ENCODE assay signal across 13 cellular contexts in genomic region chr19:34269081-34269480, GRCh38. TPM values are rescaled to one million over a fixed set of nuclear protein-coding genes. Genes with fewer than 3 reads are reported as not detected.
DNase-seq lines count a peak whose midpoint lies in the region; ATAC-seq, FAIRE-seq and TF ChIP-seq lines count a peak whose summit lies in the region.
"Had no signal": no experiment of that assay in that cellular context is flagged by ENCODE, and none has a peak within 500 bp of the region (broad histone marks: within the 10 kb centered on the region; RNA-seq: fewer than 3 reads in every experiment).

No MANE protein-coding gene starts in this region.

- H3K27ac ChIP-seq in CD8-positive, alpha-beta T cell (ENCODE audit: low read depth, low read length) = no peak overlapping the region
- H3K27ac ChIP-seq in RWPE1 (peak overlapping the region; percentile 78), sigmoid colon (peak overlapping the region in 3 of 4 donors; percentile 19 to 69 (median 47))

- no peak for ATAC-seq in CD8-positive, alpha-beta T cell

- CTCF ChIA-PET in CD8-positive, alpha-beta T cell (lab: Charles Lee) = interaction anchor here (0.6 to 1.3 kb wide), 7 partner anchors 11 to 159 kb away, joined by 3 to 6 read pairs (median 3); partner anchors contain the start of gene UBA2
- CTCF ChIA-PET in RWPE1 (lab: Yijun Ruan, JAX) = no interaction called here

- H3K4me1 ChIP-seq in CD8-positive, alpha-beta T cell (ENCODE audit: insufficient read depth, low read length) = peaks cover 63% of the 10 kb centered on the region
- peaks cover 0 to 35% (median 9%) of the 10 kb centered on the region in 4 donors for H3K4me1 ChIP-seq in sigmoid colon

- no peak for FAIRE-seq in urothelium cell line (lab: Jason Lieb, UNC)
- FAIRE-seq: astrocyte had no signal

- no peaks in the 10 kb centered on the region for H3K27me3 Mint-ChIP-seq in CD8-positive, alpha-beta T cell (ENCODE audit: low read depth)
- H3K27me3 Mint-ChIP-seq in endothelial cell (ENCODE audit: unreplicated experiment) = peaks cover 7% of the 10 kb centered on the region

- intact Hi-C loops in CD8-positive, alpha-beta T cell (cut with DNase I, micrococcal nuclease) = loop anchor here in 1 of 2 experiments (5.0 kb wide), 1 partner anchor 52 kb away; no protein-coding TSS in a partner anchor
- intact Hi-C loops in sigmoid colon (cut with DNase I) = no loop called here

- no peaks in the 10 kb centered on the region for H3K27me3 ChIP-seq in CD8-positive, alpha-beta T cell (ENCODE audit: insufficient read depth, low read length)
- no peaks in the 10 kb centered on the region for H3K27me3 ChIP-seq in sigmoid colon

- peaks cover 4% of the 10 kb centered on the region for H3K36me3 Mint-ChIP-seq in CD8-positive, alpha-beta T cell
- peaks cover 4% of the 10 kb centered on the region for H3K36me3 Mint-ChIP-seq in endothelial cell (ENCODE audit: low read depth, unreplicated experiment)

- peak overlapping the region; percentile 74 for H3K27ac Mint-ChIP-seq in CD8-positive, alpha-beta T cell
- peak overlapping the region; percentile 96 for H3K27ac Mint-ChIP-seq in endothelial cell (ENCODE audit: unreplicated experiment)

- 71 to 72% methylated on average over 8 of the region's 8 CpGs for WGBS in sigmoid colon, 2 donors

- POLR2A ChIA-PET in CD8-positive, alpha-beta T cell (lab: Charles Lee) = interaction anchor here (0.9 to 2.6 kb wide), 7 partner anchors 8 to 96 kb away, joined by 4 to 10 read pairs (median 5); no protein-coding TSS in a partner anchor
- POLR2A ChIA-PET in RWPE1 (lab: Yijun Ruan, JAX; ENCODE audit: low non-redundant PET) = no interaction called here

- H3K4me1 Mint-ChIP-seq in CD8-positive, alpha-beta T cell (ENCODE audit: low read depth) = peaks cover 78% of the 10 kb centered on the region
- peaks cover 52% of the 10 kb centered on the region for H3K4me1 Mint-ChIP-seq in endothelial cell (ENCODE audit: unreplicated experiment)

- no peak for TF ChIP-seq POLR2A in sigmoid colon (IDR thresholded peaks at IDR 0.05)

- TF ChIP-seq EP300 in sigmoid colon (IDR thresholded peaks at IDR 0.05) = no peak

- no peaks in the 10 kb centered on the region for H3K36me3 ChIP-seq in CD8-positive, alpha-beta T cell (ENCODE audit: insufficient read depth, low read length)
- H3K36me3 ChIP-seq in sigmoid colon = no peaks in the 10 kb centered on the region

- H3K9me3 ChIP-seq in CD8-positive, alpha-beta T cell (ENCODE audit: low read length) = no peaks in the 10 kb centered on the region
- H3K9me3 ChIP-seq in sigmoid colon = no peaks in the 10 kb centered on the region

- DNase-seq in CD8-positive, alpha-beta T cell = no peak
- DNase-seq in RWPE1 (ENCODE audit: low spot score) (no peak), endothelial cell (ENCODE audit: low spot score) (no peak), sigmoid colon (no peak), epidermal melanocyte (ENCODE audit: insufficient read length, low spot score) (no peak), urothelium cell line (ENCODE audit: low spot score) (no peak)
- no peak for DNase-seq in stimulated activated CD4-positive, alpha-beta T cell treated with anti-CD3 and anti-CD28 coated beads, Interleukin-2, amount 100 ng/mL, for 48 hours
- DNase-seq in activated CD4-positive, alpha-beta T cell treated with anti-CD3 and anti-CD28 coated beads, Interleukin-2, amount 50 U/mL, for 48 hours = no peak
- DNase-seq: activated CD4-positive, alpha-beta T cell treated with anti-CD3 and anti-CD28 coated beads for 48 hours; KG1; NCI-H2171 treated with DMSO at 0.1 percent for 48 hours; RPMI8226 had no signal

- H3K4me3 ChIP-seq in CD8-positive, alpha-beta T cell (ENCODE audit: low read depth, low read length) = no peak overlapping the region
- no peak overlapping the region for H3K4me3 ChIP-seq in sigmoid colon

- H3K9me3 Mint-ChIP-seq in CD8-positive, alpha-beta T cell = no peaks in the 10 kb centered on the region
- no peaks in the 10 kb centered on the region for H3K9me3 Mint-ChIP-seq in endothelial cell (ENCODE audit: unreplicated experiment)

- H3K4me3 Mint-ChIP-seq in CD8-positive, alpha-beta T cell = peak overlapping the region; percentile 54
- no peak overlapping the region for H3K4me3 Mint-ChIP-seq in endothelial cell (ENCODE audit: unreplicated experiment)

- TF ChIP-seq CTCF in CD8-positive, alpha-beta T cell (IDR thresholded peaks at IDR 0.05) = no peak
- TF ChIP-seq CTCF in RWPE1 (conservative IDR thresholded peaks at IDR 0.05; ENCODE audit: low read depth) = no peak
- TF ChIP-seq CTCF in endothelial cell (IDR thresholded peaks at IDR 0.05; ENCODE audit: unreplicated experiment) = no peak
- no peak for TF ChIP-seq CTCF in sigmoid colon (IDR thresholded peaks at IDR 0.05)

RNA-seq across cellular contexts. Expression of gene GARRE1, which starts 14.7 kb away (rescaled TPM):
- 10 to 100 TPM; 27.5 to 31.0 TPM for total RNA-seq in CD8-positive, alpha-beta T cell
- 49.0 TPM for total RNA-seq in endothelial cell (ENCODE audit: unreplicated experiment)
- total RNA-seq in sigmoid colon = 10 to 100 TPM; 11.1 to 20.2 (median 14.5) TPM
- 10 to 100 TPM in 1 of 3 donors, 1 to 10 TPM in 2; 3.5 to 10.7 (median 4.2) TPM for polyA plus RNA-seq in sigmoid colon
